18 cellular contexts compared by ENCODE assay signal in genomic region chr6:149306967-149307366, GRCh38. TPM values are rescaled to one million over a fixed set of nuclear protein-coding genes. Genes with fewer than 3 reads are reported as not detected.
A peak's percentile ranks its signal among the peaks of the same experiment; 100 is the strongest.
DNase-seq lines count a peak whose midpoint lies in the region; ATAC-seq and TF ChIP-seq lines count a peak whose summit lies in the region.
"Had no signal": no experiment of that assay in that cellular context is flagged by ENCODE, and none has a peak within 500 bp of the region (broad histone marks: within the 10 kb centered on the region; RNA-seq: fewer than 3 reads in every experiment).

No MANE protein-coding gene starts in this region.

- peaks cover 4% of the 10 kb centered on the region; the same call in 1 of the 2 replicates for H3K4me1 ChIP-seq in IMR-90 (ENCODE audit: control insufficient read depth, insufficient read depth, low read length)
- H3K4me1 ChIP-seq: esophagus muscularis mucosa, left lung, prostate gland had no signal

- H3K36me3 ChIP-seq in IMR-90 (ENCODE audit: control insufficient read depth, insufficient read depth, low read length) (no peaks in the 10 kb centered on the region), brain microvascular endothelial cell (replicated peaks) (no peaks in the 10 kb centered on the region)
- H3K36me3 ChIP-seq: esophagus muscularis mucosa, left lung, prostate gland had no signal

- peak overlapping the region; percentile 51; the same call in 1 of the 2 replicates for H3K14ac ChIP-seq in IMR-90 (replicated peaks; ENCODE audit: low read depth, low read length)

- no peak overlapping the region for H4K5ac ChIP-seq in IMR-90 (ENCODE audit: low read depth, low read length)

- in situ Hi-C loops in IMR-90 (cut with MboI; ENCODE audit: low sequenced_read_pairs) (no loop called here), brain microvascular endothelial cell (cut with HindIII; ENCODE audit: low pct_ligation_motif_present, low sequenced_read_pairs) (no loop called here)

- POLR2A ChIA-PET in IMR-90 (lab: Charles Lee; ENCODE audit: unreplicated experiment) = no interaction called here

- no peak overlapping the region for H3K27ac ChIP-seq in IMR-90 (ENCODE audit: insufficient read depth, low read length)
- peak overlapping the region; percentile 86 for H3K27ac ChIP-seq in brain microvascular endothelial cell
- H3K27ac ChIP-seq: esophagus muscularis mucosa, left lung, prostate gland had no signal

- peak; percentile 29 for DNase-seq in AG10803 (ENCODE audit: low read depth)
- DNase-seq in IMR-90 = peak; percentile 32
- DNase-seq in brain microvascular endothelial cell = peak; percentile 56
- peak; percentile 56 for DNase-seq in kidney tubule cell (ENCODE audit: low spot score)
- DNase-seq in SW480 (ENCODE audit: low spot score) = no peak
- no peak for DNase-seq in posterior vena cava (ENCODE audit: low spot score)
- no peak for DNase-seq in nucleus accumbens (lab: John Stamatoyannopoulos, UW)
- DNase-seq: activated CD8-positive, alpha-beta memory T cell treated with anti-CD3 and anti-CD28 coated beads, Interleukin-2, amount 10 ng/mL, durations not matched to agents 7 days and 5 days; activated gamma-delta T cell treated with Interleukin-2 at 50 U/mL for 16 hours; AML-193; hypothalamus; left lung; naive thymus-derived CD4-positive, alpha-beta T cell; NCI-H2081 treated with DMSO at 0.1 percent for 48 hours; NCI-H69 had no signal

- no peak overlapping the region for H3K4me2 ChIP-seq in IMR-90 (ENCODE audit: low read depth, low read length)

- no peak overlapping the region for H2AK9ac ChIP-seq in IMR-90 (replicated peaks; ENCODE audit: low read depth, low read length, poor library complexity)

- intact Hi-C loops in IMR-90 (cut with micrococcal nuclease) (no loop called here), posterior vena cava (cut with DNase I) (no loop called here)

- H2AK5ac ChIP-seq in IMR-90 (ENCODE audit: low read depth, low read length) = no peak overlapping the region

- no peak overlapping the region for H3K18ac ChIP-seq in IMR-90 (ENCODE audit: low read depth, low read length)

- H2BK15ac ChIP-seq in IMR-90 (ENCODE audit: low read depth, low read length) = no peak overlapping the region

- peak overlapping the region; percentile 44; the same call in 1 of the 2 replicates for H2BK20ac ChIP-seq in IMR-90 (ENCODE audit: low read depth, low read length)

- no peak overlapping the region for H3K4me3 ChIP-seq in AG10803 (ENCODE audit: low read length)
- no peak overlapping the region for H3K4me3 ChIP-seq in IMR-90 (ENCODE audit: insufficient read depth, low read depth, low read length)
- no peak overlapping the region for H3K4me3 ChIP-seq in brain microvascular endothelial cell (ENCODE audit: low read depth, low read length)
- H3K4me3 ChIP-seq: esophagus muscularis mucosa, left lung, prostate gland had no signal

- no peak overlapping the region for H2BK5ac ChIP-seq in IMR-90 (ENCODE audit: low read depth, low read length, poor library complexity, severe bottlenecking)

- TF ChIP-seq RAD21 in IMR-90 (IDR thresholded peaks at IDR 0.05; ENCODE audit: low read length) = no peak

- dilution Hi-C loops in IMR-90 (cut with HindIII; ENCODE audit: low sequenced_read_pairs, unreplicated experiment) = no loop called here

- H3K79me1 ChIP-seq in IMR-90 (ENCODE audit: low read depth in 1 of 2, low read length in 2 of 2) = no peaks in the 10 kb centered on the region

- H3K9ac ChIP-seq in IMR-90 (ENCODE audit: low read depth, low read length) = no peak overlapping the region

- TF ChIP-seq CTCF in AG10803 (conservative IDR thresholded peaks at IDR 0.05; ENCODE audit: low read length) = no peak
- TF ChIP-seq CTCF in IMR-90 (conservative IDR thresholded peaks at IDR 0.05; ENCODE audit: low read depth, low read length) = no peak
- no peak for TF ChIP-seq CTCF in brain microvascular endothelial cell (IDR thresholded peaks at IDR 0.05; ENCODE audit: low read depth, low read length, missing control alignments)

- no peak for TF ChIP-seq POLR2A in IMR-90 (IDR thresholded peaks at IDR 0.05; ENCODE audit: low read depth, low read length)

- 0 out of 2 replicates have a peak overlapping the region, but pooled peaks have one; percentile 7 for H2BK120ac ChIP-seq in IMR-90 (ENCODE audit: low read depth, low read length)

- H3K56ac ChIP-seq in IMR-90 (ENCODE audit: extremely low read depth, insufficient read depth, low read length) = no peak overlapping the region

- peak overlapping the region; percentile 67 for H2AFZ ChIP-seq in IMR-90 (replicated peaks; ENCODE audit: low read length, poor library complexity)

- H3K27me3 ChIP-seq in IMR-90 (ENCODE audit: control insufficient read depth, insufficient read depth, low read length) (peaks cover 9% of the 10 kb centered on the region), brain microvascular endothelial cell (replicated peaks) (no peaks in the 10 kb centered on the region)
- H3K27me3 ChIP-seq: esophagus muscularis mucosa, left lung had no signal

- H3K4ac ChIP-seq in IMR-90 (ENCODE audit: low read depth, low read length) = no peak overlapping the region

- no peak overlapping the region for H3K23ac ChIP-seq in IMR-90 (ENCODE audit: low read depth, low read length)

- 0 out of 2 replicates have a peak, but pooled peaks cover 3% of the 10 kb centered on the region for H3K9me1 ChIP-seq in IMR-90 (ENCODE audit: insufficient read depth, low read length)

- no peak overlapping the region for H4K91ac ChIP-seq in IMR-90 (ENCODE audit: insufficient read depth, low read depth, low read length)

- H4K8ac ChIP-seq in IMR-90 (ENCODE audit: low read depth in 2 of 2, low read length in 2 of 2) = no peak overlapping the region

- WGBS in IMR-90 (ENCODE audit: extremely low coverage in 2 of 2, insufficient read length in 1 of 2), 2 experiments = no CpG with 5 or more reads among the region's 3 CpGs

- CTCF ChIA-PET in IMR-90 (lab: Yijun Ruan, JAX) = no interaction called here

- no peaks in the 10 kb centered on the region for H4K20me1 ChIP-seq in IMR-90 (ENCODE audit: insufficient read depth, low read length)

- BruUV-seq in IMR-90 (replicated peaks; lab: Mats Ljungman, UMichigan) = no TSS peak

- no peaks in the 10 kb centered on the region for H3K9me3 ChIP-seq in IMR-90 (ENCODE audit: control insufficient read depth, insufficient read depth, low read length)
- H3K9me3 ChIP-seq: esophagus muscularis mucosa, left lung, prostate gland had no signal

- ATAC-seq in IMR-90 (ENCODE audit: low read depth) = peak; percentile 37; the same call in 1 of the 2 replicates
- no peak for ATAC-seq in HG03159 (IDR thresholded peaks at IDR 0.05; ENCODE audit: unreplicated experiment)
- ATAC-seq: activated CD8-positive, alpha-beta memory T cell treated with anti-CD3 and anti-CD28 coated beads, Interleukin-2, amount 10 ng/mL, durations not matched to agents 7 days and 5 days; left lung; naive thymus-derived CD4-positive, alpha-beta T cell had no signal

TF ChIP-seq in IMR-90, 13 proteins besides CTCF, POLR2A, EP300 and RAD21:
- TF ChIP-seq RCOR1 (IDR thresholded peaks at IDR 0.05; ENCODE audit: insufficient replicate concordance, low read length) (no peak), ELK1 (IDR thresholded peaks at IDR 0.05; ENCODE audit: borderline replicate concordance, low read depth, low read length) (no peak), FOS (IDR thresholded peaks at IDR 0.05; ENCODE audit: low read depth, low read length) (no peak), NFE2L2 (IDR thresholded peaks at IDR 0.05; ENCODE audit: low read depth, low read length) (no peak), CHD1 (IDR thresholded peaks at IDR 0.05; ENCODE audit: low read depth, low read length) (no peak), RFX5 (IDR thresholded peaks at IDR 0.05; ENCODE audit: low read depth, low read length) (no peak), SMC3 (IDR thresholded peaks at IDR 0.05; ENCODE audit: low read depth, low read length) (no peak), CEBPB (IDR thresholded peaks at IDR 0.05; ENCODE audit: low read depth, low read length) (no peak), BHLHE40 (IDR thresholded peaks at IDR 0.05; ENCODE audit: low read depth, low read length) (no peak), MAFK (IDR thresholded peaks at IDR 0.05; ENCODE audit: low read depth, low read length) (no peak), MAZ (IDR thresholded peaks at IDR 0.05; ENCODE audit: borderline replicate concordance, low read depth, low read length) (no peak), MXI1 (IDR thresholded peaks at IDR 0.05; ENCODE audit: borderline replicate concordance, low read depth, low read length) (no peak)
- TF ChIP-seq, protein P1, sequence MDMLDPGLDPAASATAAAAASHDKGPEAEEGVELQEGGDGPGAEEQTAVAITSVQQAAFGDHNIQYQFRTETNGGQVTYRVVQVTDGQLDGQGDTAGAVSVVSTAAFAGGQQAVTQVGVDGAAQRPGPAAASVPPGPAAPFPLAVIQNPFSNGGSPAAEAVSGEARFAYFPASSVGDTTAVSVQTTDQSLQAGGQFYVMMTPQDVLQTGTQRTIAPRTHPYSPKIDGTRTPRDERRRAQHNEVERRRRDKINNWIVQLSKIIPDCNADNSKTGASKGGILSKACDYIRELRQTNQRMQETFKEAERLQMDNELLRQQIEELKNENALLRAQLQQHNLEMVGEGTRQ (IDR thresholded peaks at IDR 0.05; ENCODE audit: low read depth, low read length) = no peak

RNA-seq across cellular contexts. Expression of gene TAB2, which starts 10.5 kb away (rescaled TPM):
- total RNA-seq in IMR-90 (2012; rRNA removed) (20.8 and 21.4 TPM in 2 replicates), posterior vena cava (10 to 100 TPM; 52.3 to 73.2 TPM)
- 23.9 and 25.3 TPM in 2 replicates for polyA plus RNA-seq in IMR-90 (2012; rRNA removed)
- 6.5 and 6.6 TPM in 2 replicates for polyA plus RNA-seq in IMR-90 (2012; cell fraction: cytosol; rRNA removed)
- 2.6 and 21.6 TPM in 2 replicates for polyA plus RNA-seq in IMR-90 (2012; cell fraction: nucleus; rRNA removed; ENCODE audit: low replicate concordance)

Comparison
In these comparisons a context has a peak if more than half of its experiments do, and no peak if none do; other contexts are left out.
1. DNase-seq: peak in AG10803 (single experiment), IMR-90 (single experiment), brain microvascular endothelial cell (single experiment) and kidney tubule cell (single experiment); none in SW480 (single experiment), posterior vena cava (single experiment) and nucleus accumbens (0 of 56).